In the genomic region with DNA sequence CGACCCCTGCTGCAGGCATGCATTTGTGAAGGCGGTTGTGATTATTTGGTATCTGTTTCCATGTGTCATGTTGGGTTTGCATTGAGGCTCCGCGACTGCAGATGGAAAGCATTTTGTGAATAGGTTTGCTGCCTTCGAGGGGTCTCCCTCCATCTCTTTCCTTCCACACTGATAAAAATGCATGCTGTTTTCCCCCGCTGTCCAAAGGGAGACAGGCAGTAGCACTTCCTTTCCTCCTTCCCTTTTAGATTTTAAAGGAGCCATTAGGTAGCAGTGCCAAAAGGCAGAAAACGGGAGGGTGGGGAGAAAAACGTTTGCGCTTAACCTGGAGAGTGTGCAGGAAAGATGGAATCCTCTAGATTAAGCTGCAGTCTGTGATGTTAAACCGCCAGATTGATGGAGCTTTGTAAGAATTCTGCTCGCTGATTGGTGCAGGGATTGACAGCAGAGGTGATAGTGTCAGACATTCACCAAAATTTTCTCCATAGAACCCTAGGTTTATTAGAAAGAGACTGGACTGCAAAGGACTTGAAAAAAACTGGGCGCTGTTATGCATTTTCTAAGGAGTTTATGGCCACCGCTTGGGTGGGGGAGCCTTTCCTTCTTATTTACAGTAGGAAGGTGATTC, we compare ENCODE assay signal across 8 cellular contexts. TPM values are rescaled to one million over a fixed set of nuclear protein-coding genes. Genes with fewer than 3 reads are reported as not detected.
DNase-seq lines count a peak whose midpoint lies in the region; ATAC-seq lines count a peak whose summit lies in the region.

No MANE protein-coding gene starts in this region.

- H3K4me3 ChIP-seq in rectal smooth muscle tissue (ENCODE audit: low read length) = peak overlapping the region; percentile 90

- no peaks in the 10 kb centered on the region for H3K27me3 ChIP-seq in rectal smooth muscle tissue (ENCODE audit: control insufficient read depth, insufficient read depth, low read length)

- peak overlapping the region; percentile 92 for H3K27ac Mint-ChIP-seq in activated naive CD4-positive, alpha-beta T cell treated with anti-CD3 and anti-CD28 coated beads, Interleukin-2, amount 10 ng/mL, durations not matched to agents 7 days and 5 days

- intact Hi-C loops in left cardiac atrium (cut with DNase I) = loop anchor here (5.0 to 10.0 kb wide), 2 partner anchors 40 to 53 kb away; no protein-coding TSS in a partner anchor

- peaks cover 57% of the 10 kb centered on the region for H3K4me1 Mint-ChIP-seq in activated naive CD4-positive, alpha-beta T cell treated with anti-CD3 and anti-CD28 coated beads, Interleukin-2, amount 10 ng/mL, durations not matched to agents 7 days and 5 days

- peak overlapping the region; percentile 74 for H3K27ac ChIP-seq in rectal smooth muscle tissue (ENCODE audit: low read depth, low read length)

- H3K4me3 Mint-ChIP-seq in activated naive CD4-positive, alpha-beta T cell treated with anti-CD3 and anti-CD28 coated beads, Interleukin-2, amount 10 ng/mL, durations not matched to agents 7 days and 5 days = peak overlapping the region; percentile 93

- peaks cover 5% of the 10 kb centered on the region for H3K27me3 Mint-ChIP-seq in activated naive CD4-positive, alpha-beta T cell treated with anti-CD3 and anti-CD28 coated beads, Interleukin-2, amount 10 ng/mL, durations not matched to agents 7 days and 5 days

- peak; percentile 9 to 35 for ATAC-seq in left cardiac atrium

- no peak overlapping the region for H3K9ac ChIP-seq in rectal smooth muscle tissue (ENCODE audit: low read length)

- DNase-seq in ELR (ENCODE audit: low read depth) (peak; percentile 41), NCI-H1105 (lab: John Stamatoyannopoulos, UW) (peak; percentile 29), left cardiac atrium (peak; percentile 23), SKM-1 (lab: John Stamatoyannopoulos, UW; ENCODE audit: unreplicated experiment) (no peak), hepatic stellate cell (ENCODE audit: low spot score) (no peak), mesenteric fat pad (ENCODE audit: low spot score) (no peak)
- DNase-seq in activated naive CD4-positive, alpha-beta T cell treated with anti-CD3 and anti-CD28 coated beads, Interleukin-2, amount 10 ng/mL, durations not matched to agents 7 days and 5 days = peak; percentile 27

- H3K9me3 Mint-ChIP-seq in activated naive CD4-positive, alpha-beta T cell treated with anti-CD3 and anti-CD28 coated beads, Interleukin-2, amount 10 ng/mL, durations not matched to agents 7 days and 5 days = no peaks in the 10 kb centered on the region

- peaks cover 7% of the 10 kb centered on the region for H3K4me1 ChIP-seq in rectal smooth muscle tissue (ENCODE audit: control insufficient read depth, insufficient read depth, low read length)

- CTCF ChIA-PET in activated naive CD4-positive, alpha-beta T cell treated with anti-CD3 and anti-CD28 coated beads, Interleukin-2, amount 10 ng/mL, durations not matched to agents 7 days and 5 days (lab: Charles Lee) = interaction anchor here (0.9 to 4.2 kb wide), 5 partner anchors 14 to 118 kb away, joined by 3 to 53 read pairs (median 4); no protein-coding TSS in a partner anchor

- H3K36me3 Mint-ChIP-seq in activated naive CD4-positive, alpha-beta T cell treated with anti-CD3 and anti-CD28 coated beads, Interleukin-2, amount 10 ng/mL, durations not matched to agents 7 days and 5 days = peaks cover 11% of the 10 kb centered on the region

- no peaks in the 10 kb centered on the region for H3K36me3 ChIP-seq in rectal smooth muscle tissue (ENCODE audit: control insufficient read depth, insufficient read depth, low read length)

RNA-seq across cellular contexts. Expression of gene MAPRE2, which starts 0.7 kb away (rescaled TPM):
- total RNA-seq in left cardiac atrium (10 to 100 TPM; 67.1 to 83.4 TPM), mesenteric fat pad (23.6 TPM)

Comparison
In these comparisons a context has a peak if more than half of its experiments do, and no peak if none do; other contexts are left out.
1. DNase-seq: peak in ELR (single experiment), NCI-H1105 (single experiment), activated naive CD4-positive, alpha-beta T cell treated with anti-CD3 and anti-CD28 coated beads, Interleukin-2, amount 10 ng/mL, durations not matched to agents 7 days and 5 days (single experiment) and left cardiac atrium (single experiment); none in SKM-1 (single experiment), hepatic stellate cell (single experiment) and mesenteric fat pad (single experiment).